8 cellular contexts compared by ENCODE assay signal in the genomic region with DNA sequence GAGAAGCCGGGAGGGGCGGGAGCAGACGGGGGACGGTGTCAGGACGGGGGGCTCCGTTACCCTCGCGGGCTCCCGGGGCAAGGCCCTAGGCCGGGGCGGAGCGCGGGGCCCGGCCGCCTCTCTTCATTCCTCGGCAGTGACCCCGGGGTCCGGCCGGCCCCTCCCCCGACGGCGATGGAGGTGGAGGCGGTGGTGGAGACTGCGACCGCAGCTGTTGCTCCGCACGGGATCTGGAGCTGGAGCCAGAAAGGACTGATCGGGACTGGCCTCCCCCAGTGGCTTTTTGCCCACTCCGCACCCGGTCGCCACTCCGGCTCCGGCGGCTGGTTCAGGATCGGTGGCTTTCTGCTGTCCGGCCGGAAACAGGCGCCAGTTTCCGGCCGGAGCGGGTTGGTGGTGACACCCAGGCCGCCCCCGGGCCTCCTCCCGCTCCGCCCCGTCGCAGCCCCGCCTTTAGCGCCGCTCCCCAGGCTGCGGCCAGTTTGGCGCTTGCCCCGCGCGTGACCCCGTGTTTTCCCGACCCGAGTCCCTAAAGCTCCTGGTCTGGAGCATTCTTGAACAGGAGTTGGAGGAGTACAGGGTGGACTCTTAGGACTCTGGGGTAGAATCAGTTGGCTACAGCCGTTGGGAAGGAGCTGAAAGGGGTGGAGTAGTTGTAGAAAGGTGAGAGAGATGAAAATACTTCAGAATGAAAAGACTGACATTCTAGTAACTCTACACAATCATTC. TPM values are rescaled to one million over a fixed set of nuclear protein-coding genes. Genes with fewer than 3 reads are reported as not detected.
DNase-seq lines count a peak whose midpoint lies in the region; ATAC-seq, FAIRE-seq and TF ChIP-seq lines count a peak whose summit lies in the region.

A gene (minus strand): TSS at position 339 of the 728 bp plus-strand sequence. CDS start 33,216 bp downstream, outside the sequence.

- WGBS in HepG2 (ENCODE audit: low lambda C conversion rate), result 2% methylated on average over 29 of the region's 59 CpGs

- CTCF ChIA-PET in HepG2 (lab: Yijun Ruan, JAX; ENCODE audit: low intra/inter-chr PET ratio, low total read pairs), result interaction anchor here (0.9 kb wide), 1 partner anchor 122 kb away, joined by 4 read pairs; no protein-coding TSS in a partner anchor

- POLR2A ChIA-PET in HepG2 (lab: Yijun Ruan, JAX), result interaction anchor here (0.8 to 4.2 kb wide), 9 partner anchors 10 to 124 kb away, joined by 3 to 58 read pairs (median 6); a partner anchor contains a TSS

- peak; percentile 86 for ATAC-seq in GM19025 (IDR thresholded peaks at IDR 0.05; ENCODE audit: low read depth, unreplicated experiment)
- ATAC-seq in HG03196 (IDR thresholded peaks at IDR 0.05; ENCODE audit: unreplicated experiment), result peak; percentile 86
- peak; percentile 88 for ATAC-seq in HepG2

- H3K27me3 Mint-ChIP-seq in dendritic cell treated with granulocyte-macrophage colony-stimulating factor and Interleukin-4, amounts not matched to agents 40 ng/mL and 50 ng/mL, for 4 days, result peaks cover 89% of the 10 kb centered on the region

- TF ChIP-seq EP300 in HepG2 (IDR thresholded peaks at IDR 0.05; ENCODE audit: low read depth in 2 of 2, low read length in 2 of 2), result peak in 1 of 2 experiments; percentile 61; a peak in 2 of 4 replicates
- peak; percentile 28; the same call in 1 of the 2 replicates for TF ChIP-seq EP300 in HepG2 (CRISPR knock-in tag; IDR thresholded peaks at IDR 0.05; ENCODE audit: borderline replicate concordance)

- peaks cover 34% of the 10 kb centered on the region for H3K79me2 ChIP-seq in HepG2 (ENCODE audit: insufficient read depth, low read length)

- H3K9me3 Mint-ChIP-seq in dendritic cell treated with granulocyte-macrophage colony-stimulating factor and Interleukin-4, amounts not matched to agents 40 ng/mL and 50 ng/mL, for 4 days, result no peaks in the 10 kb centered on the region

- TF ChIP-seq CTCF in HepG2 (CRISPR knock-in tag; IDR thresholded peaks at IDR 0.05), result peak; percentile 41

- H3K9ac ChIP-seq in HepG2 (ENCODE audit: insufficient read depth, low read depth, low read length), result peak within 1 kb of the TSS; percentile 91

- peaks cover 11% of the 10 kb centered on the region for H3K36me3 Mint-ChIP-seq in dendritic cell treated with granulocyte-macrophage colony-stimulating factor and Interleukin-4, amounts not matched to agents 40 ng/mL and 50 ng/mL, for 4 days (ENCODE audit: low read depth)

- in situ Hi-C loops in HepG2 (cut with HindIII; ENCODE audit: extremely low pct_ligation_motif_present, low pct_unique_long_range_greater_than_20kb), result no loop called here

- H3K4me2 ChIP-seq in HepG2 (ENCODE audit: low read depth, low read length), result peak within 1 kb of the TSS; percentile 71

- intact Hi-C loops in dendritic cell treated with granulocyte-macrophage colony-stimulating factor and Interleukin-4, amounts not matched to agents 40 ng/mL and 50 ng/mL, for 4 days (cut with micrococcal nuclease), result no loop called here
- intact Hi-C loops in HepG2 (cut with micrococcal nuclease; ENCODE audit: unreplicated experiment), result loop anchor here (1.0 to 2.0 kb wide), 2 partner anchors 11 to 56 kb away; a partner anchor contains a TSS

- peak; percentile 62 for TF ChIP-seq RAD21 in HepG2 (CRISPR knock-in tag; IDR thresholded peaks at IDR 0.05)

- H3K4me3 Mint-ChIP-seq in dendritic cell treated with granulocyte-macrophage colony-stimulating factor and Interleukin-4, amounts not matched to agents 40 ng/mL and 50 ng/mL, for 4 days, result peak within 1 kb of the TSS; percentile 91

- H2AFZ ChIP-seq in HepG2 (ENCODE audit: low read length), result peak within 1 kb of the TSS; percentile 74

- peaks cover 52% of the 10 kb centered on the region for H3K4me1 ChIP-seq in HepG2 (ENCODE audit: insufficient read depth, low read length)

- peaks cover 11% of the 10 kb centered on the region; the same call in 1 of the 2 replicates for H4K20me1 ChIP-seq in HepG2 (ENCODE audit: insufficient read depth, low read length)

- H3K36me3 ChIP-seq in HepG2 (replicated peaks in 1 of 2; ENCODE audit: control insufficient read depth in 1 of 2, insufficient read depth in 2 of 2, low read length in 2 of 2), result peaks cover 0 to under 1% of the 10 kb centered on the region in 2 experiments; a peak in 2 of 5 replicates

- peak within 1 kb of the TSS; percentile 87 for H3K27ac ChIP-seq in HepG2 (ENCODE audit: extremely low read length, insufficient read depth, low read length)

- H3K4me1 Mint-ChIP-seq in dendritic cell treated with granulocyte-macrophage colony-stimulating factor and Interleukin-4, amounts not matched to agents 40 ng/mL and 50 ng/mL, for 4 days (ENCODE audit: low read depth), result peaks cover 30% of the 10 kb centered on the region

- peak within 1 kb of the TSS; percentile 89 to 90 (median 89) for H3K4me3 ChIP-seq in HepG2 (replicated peaks in 1 of 3; ENCODE audit: insufficient read depth in 1 of 3, low read depth in 2 of 3, low read length in 3 of 3)

- TF ChIP-seq POLR2A in HepG2 (IDR thresholded peaks at IDR 0.05; ENCODE audit: insufficient read depth in 1 of 2, low read depth in 2 of 2, low read length in 2 of 2), result peak; percentile 76 to 85

- no peaks in the 10 kb centered on the region for H3K9me3 ChIP-seq in HepG2 (ENCODE audit: low read length)

- no peak for FAIRE-seq in HepG2 (lab: Jason Lieb, UNC)

- H3K27me3 ChIP-seq in HepG2 (ENCODE audit: control insufficient read depth in 1 of 2, insufficient read depth in 2 of 2, low read length in 2 of 2), result no peaks in the 10 kb centered on the region; a peak in 1 of 5 replicates

- DNase-seq in AG08395 (ENCODE audit: low spot score), result peak; percentile 92
- DNase-seq in NCI-H460 (ENCODE audit: extremely low read depth, low read depth), result peak; percentile 79
- DNase-seq in activated CD4-positive, alpha-beta T cell treated with anti-CD3 and anti-CD28 coated beads, Interleukin-2, amount 50 U/mL, for 24 hours (ENCODE audit: low read depth in 1 of 2, low spot score in 1 of 2), result peak; percentile 62 to 63
- peak; percentile 66 for DNase-seq in HepG2 (ENCODE audit: low spot score)
- DNase-seq in stimulated activated CD4-positive, alpha-beta T cell treated with anti-CD3 and anti-CD28 coated beads, Interleukin-2, amount 100 ng/mL, for 4 hours (ENCODE audit: low read depth), result peak; percentile 54

- BruUV-seq in HepG2 (replicated peaks; lab: Mats Ljungman, UMichigan), result no TSS peak

- H3K27ac Mint-ChIP-seq in dendritic cell treated with granulocyte-macrophage colony-stimulating factor and Interleukin-4, amounts not matched to agents 40 ng/mL and 50 ng/mL, for 4 days, result peak within 1 kb of the TSS; percentile 81

TF ChIP-seq in HepG2, 621 proteins besides CTCF, POLR2A, EP300 and RAD21 (continues in another document):
- TF ChIP-seq FOXJ3 (CRISPR knock-in tag; IDR thresholded peaks at IDR 0.05; ENCODE audit: borderline replicate concordance) (0 out of 2 replicates have a peak, but pooled peaks have one; percentile 18), ZNF335 (CRISPR knock-in tag; IDR thresholded peaks at IDR 0.05) (0 out of 2 replicates have a peak, but pooled peaks have one; percentile 39)

RNA-seq across cellular contexts. Expression of the gene that starts here (rescaled TPM):
- 18.9 TPM in 2 replicates for total RNA-seq in NCI-H460 (2014; rRNA removed; shearing (Covaris generic))
- polyA plus RNA-seq in NCI-H460 (2014; cell fraction: nucleus; rRNA removed), result 3.0 and 4.1 TPM in 2 replicates
- total RNA-seq in HepG2 (2016; rRNA removed; fragmentation: Illumina TruSeq; extraction: Trizol), result 11.2 and 13.2 TPM in 2 replicates
- 0.71 and 1.0 TPM in 2 replicates for total RNA-seq in HepG2 (2016; cell fraction: cytosol; rRNA removed; fragmentation: Illumina TruSeq; extraction: Trizol; ENCODE audit: low read depth)
- 11.4 and 11.7 TPM in 2 replicates for total RNA-seq in HepG2 (2016; cell fraction: insoluble cytoplasmic fraction; rRNA removed; fragmentation: Illumina TruSeq; extraction: Trizol)
- 3.2 and 4.0 TPM in 2 replicates for total RNA-seq in HepG2 (2016; cell fraction: membrane; rRNA removed; fragmentation: Illumina TruSeq; extraction: Trizol)
- total RNA-seq in HepG2 (2016; cell fraction: nucleus; rRNA removed; fragmentation: Illumina TruSeq; extraction: Trizol), result 6.9 and 9.0 TPM in 2 replicates
- 5.1 and 6.9 TPM in 2 replicates for polyA plus RNA-seq in HepG2 (2011; rRNA removed)
- 3.7 and 5.3 TPM in 2 replicates for polyA plus RNA-seq in HepG2 (2011; cell fraction: cytosol; rRNA removed)
- polyA plus RNA-seq in HepG2 (2011; cell fraction: nucleus; rRNA removed), result 5.4 and 7.1 TPM in 2 replicates
- polyA plus RNA-seq in HepG2 (2012), result 6.4 and 7.6 TPM in 2 replicates
- polyA plus RNA-seq in HepG2 (2016; cell fraction: cytosol; fragmentation: Illumina TruSeq; extraction: Trizol; ENCODE audit: low read depth), result 0.26 and 0.34 TPM in 2 replicates
- polyA plus RNA-seq in HepG2 (2016; cell fraction: insoluble cytoplasmic fraction; fragmentation: Illumina TruSeq; extraction: Trizol; ENCODE audit: low read depth), result 5.6 and 6.2 TPM in 2 replicates
- polyA plus RNA-seq in HepG2 (2016; cell fraction: membrane; fragmentation: Illumina TruSeq; extraction: Trizol; ENCODE audit: low read depth), result 0.89 and 0.92 TPM in 2 replicates
- 7.0 TPM in 2 replicates for polyA plus RNA-seq in HepG2 (2016; cell fraction: nucleus; fragmentation: Illumina TruSeq; extraction: Trizol; ENCODE audit: insufficient read depth, low read depth)
- polyA minus RNA-seq in HepG2 (2011; rRNA and poly(A)+ RNA removed; ENCODE audit: low replicate concordance), result 15.0 and 39.2 TPM in 2 replicates
- 5.4 and 8.4 TPM in 2 replicates for polyA minus RNA-seq in HepG2 (2011; cell fraction: cytosol; rRNA and poly(A)+ RNA removed)
- 9.9 and 17.0 TPM in 2 replicates for polyA minus RNA-seq in HepG2 (2011; cell fraction: nucleus; rRNA and poly(A)+ RNA removed)

Comparison
In these comparisons a context has a peak if more than half of its experiments do, and no peak if none do; other contexts are left out.
1. Peak in every context shown above with its lines: DNase-seq, ATAC-seq, H3K4me3 ChIP-seq and H3K27ac ChIP-seq.